Comparison of ENCODE assay signal across 12 cellular contexts in the genomic region with DNA sequence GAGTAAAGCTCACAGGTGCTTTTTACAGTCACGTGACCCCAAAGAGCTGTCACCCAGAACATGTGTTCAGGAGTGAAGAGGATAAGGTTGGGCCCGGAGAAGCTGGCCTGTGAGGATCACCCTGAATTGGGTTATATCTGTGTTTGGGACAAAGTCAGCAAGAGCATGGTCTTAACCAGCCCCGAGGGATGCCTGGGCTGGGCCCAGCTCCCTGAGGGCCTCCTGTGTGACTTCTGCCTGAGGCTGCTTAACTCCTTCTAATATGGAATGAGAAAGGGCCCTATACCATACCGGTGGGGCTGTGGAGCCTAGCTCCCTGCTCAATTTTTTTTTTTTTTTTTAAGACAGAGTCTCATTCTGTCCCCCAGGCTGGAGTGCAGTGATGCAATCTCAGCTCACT. TPM values are rescaled to one million over a fixed set of nuclear protein-coding genes. Genes with fewer than 3 reads are reported as not detected.
DNase-seq lines count a peak whose midpoint lies in the region; ATAC-seq and TF ChIP-seq lines count a peak whose summit lies in the region.
"Had no signal": no experiment of that assay in that cellular context is flagged by ENCODE, and none has a peak within 500 bp of the region (broad histone marks: within the 10 kb centered on the region; RNA-seq: fewer than 3 reads in every experiment).

No MANE protein-coding gene starts in this region.

- H3K4me1 Mint-ChIP-seq in CD4-positive, CD25-positive, alpha-beta regulatory T cell: peaks cover 29 to 84% (median 61%) of the 10 kb centered on the region in 4 donors
- H3K4me1 Mint-ChIP-seq in WTC11 (peaks cover 84% of the 10 kb centered on the region), memory B cell (peaks cover 39% of the 10 kb centered on the region)

- no peaks in the 10 kb centered on the region for H3K9me3 ChIP-seq in CD4-positive, CD25-positive, alpha-beta regulatory T cell (ENCODE audit: control insufficient read depth in 2 of 2, low read length in 2 of 2)

- H3K9me3 Mint-ChIP-seq in CD4-positive, CD25-positive, alpha-beta regulatory T cell: peaks cover 0 to 1% (median 0%) of the 10 kb centered on the region in 7 donors
- no peaks in the 10 kb centered on the region for H3K9me3 Mint-ChIP-seq in WTC11
- H3K9me3 Mint-ChIP-seq in memory B cell: no peaks in the 10 kb centered on the region

- H3K27me3 Mint-ChIP-seq in CD4-positive, CD25-positive, alpha-beta regulatory T cell: peaks cover 6% of the 10 kb centered on the region
- H3K27me3 Mint-ChIP-seq in WTC11 (ENCODE audit: low read depth): no peaks in the 10 kb centered on the region
- H3K27me3 Mint-ChIP-seq in memory B cell: no peaks in the 10 kb centered on the region

- POLR2A ChIA-PET in WTC11 (lab: Charles Lee): interaction anchor here (0.7 kb wide), 1 partner anchor 152 kb away, joined by 3 read pairs; no protein-coding TSS in a partner anchor

- peak overlapping the region in 2 of 3 donors; percentile 32 to 44 for H3K27ac Mint-ChIP-seq in CD4-positive, CD25-positive, alpha-beta regulatory T cell
- H3K27ac Mint-ChIP-seq in WTC11 (no peak overlapping the region), memory B cell (no peak overlapping the region)

- no peaks in the 10 kb centered on the region for H3K36me3 ChIP-seq in CD4-positive, CD25-positive, alpha-beta regulatory T cell (ENCODE audit: control insufficient read depth, insufficient read depth, low read length)

- H3K27me3 ChIP-seq in CD4-positive, CD25-positive, alpha-beta regulatory T cell (ENCODE audit: control insufficient read depth, insufficient read depth, low read length): no peaks in the 10 kb centered on the region

- no peak overlapping the region for H3K27ac ChIP-seq in CD4-positive, CD25-positive, alpha-beta regulatory T cell (ENCODE audit: insufficient read depth, low read length, poor library complexity, severe bottlenecking)

- H3K4me1 ChIP-seq in CD4-positive, CD25-positive, alpha-beta regulatory T cell (ENCODE audit: control insufficient read depth, insufficient read depth, low read length, poor library complexity, severe bottlenecking): peaks cover 62% of the 10 kb centered on the region

- H3K4me3 Mint-ChIP-seq in CD4-positive, CD25-positive, alpha-beta regulatory T cell: peak overlapping the region; percentile 91 to 96 (median 92)
- H3K4me3 Mint-ChIP-seq in WTC11: peak overlapping the region; percentile 88
- peak overlapping the region; percentile 88 for H3K4me3 Mint-ChIP-seq in memory B cell

- peaks cover 10% of the 10 kb centered on the region for H3K36me3 Mint-ChIP-seq in CD4-positive, CD25-positive, alpha-beta regulatory T cell
- H3K36me3 Mint-ChIP-seq in WTC11 (peaks cover 15% of the 10 kb centered on the region), memory B cell (peaks cover 5% of the 10 kb centered on the region)

- CTCF ChIA-PET in WTC11 (lab: Charles Lee): interaction anchor here (0.7 to 2.0 kb wide), 6 partner anchors 27 to 393 kb away, joined by 3 to 9 read pairs (median 5); no protein-coding TSS in a partner anchor

- no peak for DNase-seq in CD4-positive, CD25-positive, alpha-beta regulatory T cell
- DNase-seq in WTC11 (ENCODE audit: low spot score) (no peak), memory B cell (ENCODE audit: low spot score in 2 of 2) (no peak), NCI-H1694 (lab: John Stamatoyannopoulos, UW) (no peak), SHP77 (lab: John Stamatoyannopoulos, UW) (no peak), NAMALWA (ENCODE audit: low spot score) (no peak)
- DNase-seq: caudate nucleus; DMS 273 treated with DMSO at 0.1 percent for 48 hours; NK-92 treated with Interleukin-12 subunit alpha and Interleukin-12 subunit beta, amount 100 ng/mL, for 24 hours had no signal

- no peak for TF ChIP-seq CTCF in GM12875 (IDR thresholded peaks at IDR 0.05; ENCODE audit: borderline replicate concordance, insufficient read depth, low read depth, low read length)
- no peak for TF ChIP-seq CTCF in WTC11 (IDR thresholded peaks at IDR 0.05)

- H3K4me3 ChIP-seq in CD4-positive, CD25-positive, alpha-beta regulatory T cell (ENCODE audit: low read depth, low read length): peak overlapping the region; percentile 26
- H3K4me3 ChIP-seq in GM12875 (ENCODE audit: low read depth, low read length): peak overlapping the region; percentile 15

- no peak for ATAC-seq in CD4-positive, CD25-positive, alpha-beta regulatory T cell (ENCODE audit: low read depth in 2 of 2)
- ATAC-seq in WTC11 (no peak), memory B cell (ENCODE audit: low read depth) (no peak), GM18858 (IDR thresholded peaks at IDR 0.05; ENCODE audit: unreplicated experiment) (no peak)

TF ChIP-seq in WTC11, 78 proteins besides CTCF, POLR2A, EP300 and RAD21 (continues in another document):
- TF ChIP-seq, protein P1, sequence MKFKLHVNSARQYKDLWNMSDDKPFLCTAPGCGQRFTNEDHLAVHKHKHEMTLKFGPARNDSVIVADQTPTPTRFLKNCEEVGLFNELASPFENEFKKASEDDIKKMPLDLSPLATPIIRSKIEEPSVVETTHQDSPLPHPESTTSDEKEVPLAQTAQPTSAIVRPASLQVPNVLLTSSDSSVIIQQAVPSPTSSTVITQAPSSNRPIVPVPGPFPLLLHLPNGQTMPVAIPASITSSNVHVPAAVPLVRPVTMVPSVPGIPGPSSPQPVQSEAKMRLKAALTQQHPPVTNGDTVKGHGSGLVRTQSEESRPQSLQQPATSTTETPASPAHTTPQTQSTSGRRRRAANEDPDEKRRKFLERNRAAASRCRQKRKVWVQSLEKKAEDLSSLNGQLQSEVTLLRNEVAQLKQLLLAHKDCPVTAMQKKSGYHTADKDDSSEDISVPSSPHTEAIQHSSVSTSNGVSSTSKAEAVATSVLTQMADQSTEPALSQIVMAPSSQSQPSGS (CRISPR knock-in tag; IDR thresholded peaks at IDR 0.05; ENCODE audit: borderline replicate concordance, low read depth): no peak
- TF ChIP-seq SMAD3 (CRISPR knock-in tag; IDR thresholded peaks at IDR 0.05; ENCODE audit: borderline replicate concordance) (no peak), MXD4 (CRISPR knock-in tag; IDR thresholded peaks at IDR 0.05; ENCODE audit: borderline replicate concordance) (no peak), ZNF416 (CRISPR knock-in tag; IDR thresholded peaks at IDR 0.05) (no peak), RORB (CRISPR knock-in tag; IDR thresholded peaks at IDR 0.05) (no peak), NFE2L1 (CRISPR knock-in tag; IDR thresholded peaks at IDR 0.05) (no peak), ZNF423 (CRISPR knock-in tag; IDR thresholded peaks at IDR 0.05) (no peak), MYBL2 (CRISPR knock-in tag; IDR thresholded peaks at IDR 0.05) (no peak), JAZF1 (CRISPR knock-in tag; IDR thresholded peaks at IDR 0.05) (no peak), FOXK1 (CRISPR knock-in tag; IDR thresholded peaks at IDR 0.05) (no peak), ELF4 (CRISPR knock-in tag; IDR thresholded peaks at IDR 0.05; ENCODE audit: low read depth) (no peak)
- TF ChIP-seq, protein P2, sequence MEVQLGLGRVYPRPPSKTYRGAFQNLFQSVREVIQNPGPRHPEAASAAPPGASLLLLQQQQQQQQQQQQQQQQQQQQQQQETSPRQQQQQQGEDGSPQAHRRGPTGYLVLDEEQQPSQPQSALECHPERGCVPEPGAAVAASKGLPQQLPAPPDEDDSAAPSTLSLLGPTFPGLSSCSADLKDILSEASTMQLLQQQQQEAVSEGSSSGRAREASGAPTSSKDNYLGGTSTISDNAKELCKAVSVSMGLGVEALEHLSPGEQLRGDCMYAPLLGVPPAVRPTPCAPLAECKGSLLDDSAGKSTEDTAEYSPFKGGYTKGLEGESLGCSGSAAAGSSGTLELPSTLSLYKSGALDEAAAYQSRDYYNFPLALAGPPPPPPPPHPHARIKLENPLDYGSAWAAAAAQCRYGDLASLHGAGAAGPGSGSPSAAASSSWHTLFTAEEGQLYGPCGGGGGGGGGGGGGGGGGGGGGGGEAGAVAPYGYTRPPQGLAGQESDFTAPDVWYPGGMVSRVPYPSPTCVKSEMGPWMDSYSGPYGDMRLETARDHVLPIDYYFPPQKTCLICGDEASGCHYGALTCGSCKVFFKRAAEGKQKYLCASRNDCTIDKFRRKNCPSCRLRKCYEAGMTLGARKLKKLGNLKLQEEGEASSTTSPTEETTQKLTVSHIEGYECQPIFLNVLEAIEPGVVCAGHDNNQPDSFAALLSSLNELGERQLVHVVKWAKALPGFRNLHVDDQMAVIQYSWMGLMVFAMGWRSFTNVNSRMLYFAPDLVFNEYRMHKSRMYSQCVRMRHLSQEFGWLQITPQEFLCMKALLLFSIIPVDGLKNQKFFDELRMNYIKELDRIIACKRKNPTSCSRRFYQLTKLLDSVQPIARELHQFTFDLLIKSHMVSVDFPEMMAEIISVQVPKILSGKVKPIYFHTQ (CRISPR knock-in tag; IDR thresholded peaks at IDR 0.05): no peak
- TF ChIP-seq, protein P3, sequence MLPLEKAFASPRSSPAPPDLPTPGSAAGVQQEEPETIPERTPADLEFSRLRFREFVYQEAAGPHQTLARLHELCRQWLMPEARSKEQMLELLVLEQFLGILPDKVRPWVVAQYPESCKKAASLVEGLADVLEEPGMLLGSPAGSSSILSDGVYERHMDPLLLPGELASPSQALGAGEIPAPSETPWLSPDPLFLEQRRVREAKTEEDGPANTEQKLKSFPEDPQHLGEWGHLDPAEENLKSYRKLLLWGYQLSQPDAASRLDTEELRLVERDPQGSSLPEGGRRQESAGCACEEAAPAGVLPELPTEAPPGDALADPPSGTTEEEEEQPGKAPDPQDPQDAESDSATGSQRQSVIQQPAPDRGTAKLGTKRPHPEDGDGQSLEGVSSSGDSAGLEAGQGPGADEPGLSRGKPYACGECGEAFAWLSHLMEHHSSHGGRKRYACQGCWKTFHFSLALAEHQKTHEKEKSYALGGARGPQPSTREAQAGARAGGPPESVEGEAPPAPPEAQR (CRISPR knock-in tag; IDR thresholded peaks at IDR 0.05): no peak

RNA-seq across cellular contexts. Expression of a gene that starts 2.5 kb away (rescaled TPM):
- total RNA-seq in CD4-positive, CD25-positive, alpha-beta regulatory T cell: 16.5 TPM
- polyA plus RNA-seq in CD4-positive, CD25-positive, alpha-beta regulatory T cell: 10 to 100 TPM; 12.8 to 16.7 (median 14.9) TPM
- total RNA-seq in WTC11 (2021): 55.9 to 63.3 TPM (median 58.3 TPM) in 3 replicates

RNA-seq across cellular contexts. Expression of a gene that starts 32.8 kb away (rescaled TPM):
- total RNA-seq in CD4-positive, CD25-positive, alpha-beta regulatory T cell: 0.89 TPM
- polyA plus RNA-seq in CD4-positive, CD25-positive, alpha-beta regulatory T cell: 1 to 10 TPM in 1 of 4 donors, under 1 TPM in 2, not detected in 1; 0.32 to 1.1 (median 0.95) TPM
- 2.6 to 3.8 TPM (median 2.8 TPM) in 3 replicates for total RNA-seq in WTC11 (2021)

RNA-seq across cellular contexts. Expression of a gene that starts 40.2 kb away (rescaled TPM):
- not detected for total RNA-seq in CD4-positive, CD25-positive, alpha-beta regulatory T cell
- polyA plus RNA-seq in CD4-positive, CD25-positive, alpha-beta regulatory T cell: not detected
- 3.3 to 3.5 TPM (median 3.4 TPM) in 3 replicates for total RNA-seq in WTC11 (2021)

RNA-seq across cellular contexts. Expression of a gene that starts 46.8 kb away (rescaled TPM):
- 94.5 TPM for total RNA-seq in CD4-positive, CD25-positive, alpha-beta regulatory T cell
- 10 to 100 TPM in 3 of 4 donors, 1 to 10 TPM in 1; 8.8 to 17.5 (median 14.6) TPM for polyA plus RNA-seq in CD4-positive, CD25-positive, alpha-beta regulatory T cell
- total RNA-seq in WTC11 (2021): 0.09 to 0.13 TPM in 2 of 3 replicates, not detected in the other
- polyA plus RNA-seq: fibroblast of lung had no signal

Comparison
In these comparisons a context has a peak if more than half of its experiments do, and no peak if none do; other contexts are left out.
1. H3K27ac Mint-ChIP-seq: peak in CD4-positive, CD25-positive, alpha-beta regulatory T cell (2 of 3); none in WTC11 (single experiment) and memory B cell (single experiment).
2. Peak in every context shown above with its lines, with median percentiles within 50 percentile points of each other: H3K4me3 Mint-ChIP-seq.